8 cellular contexts compared by ENCODE assay signal in genomic region chr20:346640-347316, GRCh38. TPM values are rescaled to one million over a fixed set of nuclear protein-coding genes. Genes with fewer than 3 reads are reported as not detected.
A peak's percentile ranks its signal among the peaks of the same experiment; 100 is the strongest.
DNase-seq lines count a peak whose midpoint lies in the region; ATAC-seq and TF ChIP-seq lines count a peak whose summit lies in the region.

Gene NRSN2 (plus strand): TSS chr20:347111. CDS start chr20:349644, 2,533 bp downstream.

- H3K4me1 Mint-ChIP-seq in activated T-helper 2 cell treated with anti-CD3 and anti-CD28 coated beads, Interferon-gamma antibody, Interleukin-2, Interleukin-4, amounts not matched to agents 10 μg/mL and 5 μg/mL and 100 μg/mL, durations not matched to agents 14 hours and 24 hours and 36 hours (ENCODE audit: low read depth) = peaks cover 12% of the 10 kb centered on the region
- peaks cover 10 to 18% (median 12%) of the 10 kb centered on the region in 4 donors for H3K4me1 Mint-ChIP-seq in naive thymus-derived CD8-positive, alpha-beta T cell

- peak within 1 kb of the TSS; percentile 50 for H3K4me3 ChIP-seq in HEK293 (ENCODE audit: low read depth, low read length)
- peak within 1 kb of the TSS; percentile 84 for H3K4me3 ChIP-seq in fibroblast of villous mesenchyme (ENCODE audit: low read depth, low read length)
- peak within 1 kb of the TSS; percentile 65 to 75 for H3K4me3 ChIP-seq in aorta (ENCODE audit: low read length in 2 of 2)

- TF ChIP-seq CTCF in HEK293 (tag by site-specific recombination; IDR thresholded peaks at IDR 0.05) (no peak), fibroblast of villous mesenchyme (IDR thresholded peaks at IDR 0.05; ENCODE audit: insufficient read depth, low read depth, low read length) (no peak)

- peak within 1 kb of the TSS; percentile 59 for H3K27ac Mint-ChIP-seq in activated T-helper 2 cell treated with anti-CD3 and anti-CD28 coated beads, Interferon-gamma antibody, Interleukin-2, Interleukin-4, amounts not matched to agents 10 μg/mL and 5 μg/mL and 100 μg/mL, durations not matched to agents 14 hours and 24 hours and 36 hours
- peak within 1 kb of the TSS in 8 of 10 donors; percentile 52 to 87 (median 70) for H3K27ac Mint-ChIP-seq in naive thymus-derived CD8-positive, alpha-beta T cell

- 0 to 1% methylated on average over 50 of the region's 50 CpGs for WGBS in aorta, 2 donors

- POLR2A ChIA-PET in HEK293 (lab: Yijun Ruan, JAX) = interaction anchor here (0.5 to 2.9 kb wide), 25 partner anchors 9 to 392 kb away, joined by 3 to 23 read pairs (median 4); partner anchors contain the start of genes CSNK2A1, RBCK1, SOX12 and TRIB3
- POLR2A ChIA-PET in naive thymus-derived CD8-positive, alpha-beta T cell (lab: Charles Lee) = no interaction called here

- CTCF ChIA-PET in HEK293 (lab: Yijun Ruan, JAX) = interaction anchor here (0.6 to 2.9 kb wide), 5 partner anchors 8 to 316 kb away, joined by 3 to 26 read pairs (median 4); no protein-coding TSS in a partner anchor

- H3K36me3 ChIP-seq in HEK293 (ENCODE audit: control insufficient read depth in 2 of 2, insufficient read depth in 1 of 2, low read length in 2 of 2) (peaks cover 12 to 16% of the 10 kb centered on the region in 2 experiments; a peak in 2 of 3 replicates), aorta (ENCODE audit: control insufficient read depth in 1 of 2, insufficient read depth in 2 of 2, low read length in 1 of 2) (no peaks in the 10 kb centered on the region)

- DNase-seq in ELF-1 (ENCODE audit: low read depth, low spot score) (peak; percentile 75), NCI-H2196 treated with DMSO at 0.1 percent for 48 hours (lab: John Stamatoyannopoulos, UW; ENCODE audit: unreplicated experiment) (peak; percentile 53), fibroblast of villous mesenchyme (ENCODE audit: low read depth) (peak; percentile 67), aorta (peak; percentile 84 to 89), NCI-H226 (no peak)
- DNase-seq in activated T-helper 2 cell treated with anti-CD3 and anti-CD28 coated beads, Interferon-gamma antibody, Interleukin-2, Interleukin-4, amounts not matched to agents 10 μg/mL and 5 μg/mL and 100 μg/mL, durations not matched to agents 14 hours and 24 hours and 36 hours (ENCODE audit: low spot score) = no peak
- no peak for DNase-seq in naive thymus-derived CD8-positive, alpha-beta T cell

- peak; percentile 44 to 48 for ATAC-seq in naive thymus-derived CD8-positive, alpha-beta T cell
- peak; percentile 87 for ATAC-seq in aorta (ENCODE audit: low FRiP score)

- H3K36me3 Mint-ChIP-seq in activated T-helper 2 cell treated with anti-CD3 and anti-CD28 coated beads, Interferon-gamma antibody, Interleukin-2, Interleukin-4, amounts not matched to agents 10 μg/mL and 5 μg/mL and 100 μg/mL, durations not matched to agents 14 hours and 24 hours and 36 hours (ENCODE audit: low read depth) = peaks cover 8% of the 10 kb centered on the region
- no peaks in the 10 kb centered on the region for H3K36me3 Mint-ChIP-seq in naive thymus-derived CD8-positive, alpha-beta T cell

- no peaks in the 10 kb centered on the region for H3K27me3 ChIP-seq in aorta (ENCODE audit: control insufficient read depth in 1 of 2, insufficient read depth in 2 of 2, low read length in 1 of 2)

- H3K9me3 ChIP-seq in HEK293 (ENCODE audit: control insufficient read depth, insufficient read depth, low read depth, low read length) (no peaks in the 10 kb centered on the region), aorta (ENCODE audit: control insufficient read depth, low read length) (no peaks in the 10 kb centered on the region)

- peaks cover 7% of the 10 kb centered on the region for H3K27me3 Mint-ChIP-seq in activated T-helper 2 cell treated with anti-CD3 and anti-CD28 coated beads, Interferon-gamma antibody, Interleukin-2, Interleukin-4, amounts not matched to agents 10 μg/mL and 5 μg/mL and 100 μg/mL, durations not matched to agents 14 hours and 24 hours and 36 hours (ENCODE audit: low read depth)
- no peaks in the 10 kb centered on the region for H3K27me3 Mint-ChIP-seq in naive thymus-derived CD8-positive, alpha-beta T cell

- peaks cover 4% of the 10 kb centered on the region for H3K9me3 Mint-ChIP-seq in activated T-helper 2 cell treated with anti-CD3 and anti-CD28 coated beads, Interferon-gamma antibody, Interleukin-2, Interleukin-4, amounts not matched to agents 10 μg/mL and 5 μg/mL and 100 μg/mL, durations not matched to agents 14 hours and 24 hours and 36 hours
- no peaks in the 10 kb centered on the region for H3K9me3 Mint-ChIP-seq in naive thymus-derived CD8-positive, alpha-beta T cell

- peak within 1 kb of the TSS; percentile 92 for H3K4me3 Mint-ChIP-seq in activated T-helper 2 cell treated with anti-CD3 and anti-CD28 coated beads, Interferon-gamma antibody, Interleukin-2, Interleukin-4, amounts not matched to agents 10 μg/mL and 5 μg/mL and 100 μg/mL, durations not matched to agents 14 hours and 24 hours and 36 hours (ENCODE audit: low read depth)
- peak within 1 kb of the TSS; percentile 86 to 96 (median 92) for H3K4me3 Mint-ChIP-seq in naive thymus-derived CD8-positive, alpha-beta T cell

- intact Hi-C loops in activated T-helper 2 cell treated with anti-CD3 and anti-CD28 coated beads, Interferon-gamma antibody, Interleukin-2, Interleukin-4, amounts not matched to agents 10 μg/mL and 5 μg/mL and 100 μg/mL, durations not matched to agents 14 hours and 24 hours and 36 hours (cut with micrococcal nuclease) = loop anchor here (2.0 kb wide), 1 partner anchor 20 kb away; no protein-coding TSS in a partner anchor
- intact Hi-C loops in aorta (cut with DNase I) = loop anchor here in 1 of 2 donors (2.0 to 5.0 kb wide), 2 partner anchors 22 to 196 kb away; partner anchors contain the start of genes CSNK2A1 and SOX12

- peaks cover 10% of the 10 kb centered on the region for H3K4me1 ChIP-seq in HEK293 (ENCODE audit: control insufficient read depth, insufficient read depth, low read length)
- H3K4me1 ChIP-seq in aorta (ENCODE audit: control insufficient read depth in 1 of 2, insufficient read depth in 2 of 2, low read length in 2 of 2) = peaks cover 0 to 2% of the 10 kb centered on the region in 2 donors

- peak within 1 kb of the TSS; percentile 90 for H3K27ac ChIP-seq in HEK293 (ENCODE audit: extremely low read depth, low read depth, low read length)
- peak within 1 kb of the TSS; percentile 30 to 65 for H3K27ac ChIP-seq in aorta (ENCODE audit: low read depth in 1 of 2, low read length in 2 of 2)

TF ChIP-seq in HEK293, 187 proteins besides CTCF, POLR2A, EP300 and RAD21 (continues in another document):
- TF ChIP-seq GLI4 (tag by site-specific recombination; IDR thresholded peaks at IDR 0.05) (no peak), GLIS1 (tag by site-specific recombination; IDR thresholded peaks at IDR 0.05) (peak; percentile 50), ZNF423 (tag by site-specific recombination; IDR thresholded peaks at IDR 0.05) (no peak), ZNF391 (tag by site-specific recombination; IDR thresholded peaks at IDR 0.05; ENCODE audit: borderline replicate concordance, low read depth) (no peak), ZNF692 (tag by site-specific recombination; IDR thresholded peaks at IDR 0.05) (peak; percentile 51), HOXD13 (CRISPR knock-in tag; IDR thresholded peaks at IDR 0.05; ENCODE audit: borderline replicate concordance) (no peak), ELK4 (IDR thresholded peaks at IDR 0.05; ENCODE audit: borderline replicate concordance, low read depth, low read length) (no peak), ZNF621 (tag by site-specific recombination; IDR thresholded peaks at IDR 0.05) (no peak), ZBTB1 (tag by site-specific recombination; IDR thresholded peaks at IDR 0.05) (no peak), KLF16 (tag by site-specific recombination; IDR thresholded peaks at IDR 0.05) (no peak), ZNF776 (tag by site-specific recombination; IDR thresholded peaks at IDR 0.05; ENCODE audit: borderline replicate concordance) (no peak), ZBTB48 (tag by site-specific recombination; IDR thresholded peaks at IDR 0.05) (peak; percentile 83), OSR2 (tag by site-specific recombination; IDR thresholded peaks at IDR 0.05) (no peak), ZNF660 (tag by site-specific recombination; IDR thresholded peaks at IDR 0.05) (no peak), ZNF785 (tag by site-specific recombination; IDR thresholded peaks at IDR 0.05) (no peak), ZNF248 (tag by site-specific recombination; IDR thresholded peaks at IDR 0.05) (no peak), ZNF624 (tag by site-specific recombination; IDR thresholded peaks at IDR 0.05) (no peak), ZBTB8A (tag by site-specific recombination; IDR thresholded peaks at IDR 0.05) (peak; percentile 66), ZNF48 (tag by site-specific recombination; IDR thresholded peaks at IDR 0.05) (no peak), SALL2 (tag by site-specific recombination; IDR thresholded peaks at IDR 0.05; ENCODE audit: borderline replicate concordance) (no peak)

RNA-seq across cellular contexts. Expression of gene NRSN2, which starts in this region (rescaled TPM):
- 5.9 and 7.1 TPM in 2 replicates for total RNA-seq in activated T-helper 2 cell treated with anti-CD3 and anti-CD28 coated beads, Interferon-gamma antibody, Interleukin-2, Interleukin-4, amounts not matched to agents 10 μg/mL and 5 μg/mL and 100 μg/mL, durations not matched to agents 14 hours and 24 hours and 36 hours
- total RNA-seq in fibroblast of villous mesenchyme (53.5 and 73.1 TPM in 2 replicates), aorta (10 to 100 TPM; 31.0 to 38.0 TPM)
- total RNA-seq in naive thymus-derived CD8-positive, alpha-beta T cell = 1 to 10 TPM; 1.2 to 1.6 TPM
- 1 to 10 TPM; 1.7 to 3.6 (median 2.6) TPM for polyA plus RNA-seq in naive thymus-derived CD8-positive, alpha-beta T cell
- polyA plus RNA-seq in aorta = 10 to 100 TPM; 12.0 to 40.6 TPM

Comparison
In these comparisons a context has a peak if more than half of its experiments do, and no peak if none do; other contexts are left out.
1. DNase-seq: peak in ELF-1 (single experiment), NCI-H2196 treated with DMSO at 0.1 percent for 48 hours (single experiment), fibroblast of villous mesenchyme (single experiment) and aorta (2 of 2); none in activated T-helper 2 cell treated with anti-CD3 and anti-CD28 coated beads, Interferon-gamma antibody, Interleukin-2, Interleukin-4, amounts not matched to agents 10 μg/mL and 5 μg/mL and 100 μg/mL, durations not matched to agents 14 hours and 24 hours and 36 hours (single experiment), naive thymus-derived CD8-positive, alpha-beta T cell (0 of 10) and NCI-H226 (single experiment).
2. Peak in every context shown above with its lines, with median percentiles within 50 percentile points of each other: H3K4me3 ChIP-seq.